In genomic region chr4:89197920-89198319, GRCh38 we compare ENCODE assay signal across 21 cellular contexts.
"Had no signal": no experiment of that assay in that cellular context is flagged by ENCODE, and none has a peak within 500 bp of the region (broad histone marks: within the 10 kb centered on the region; RNA-seq: fewer than 3 reads in every experiment).

No MANE protein-coding gene starts in this region.

- H3K4me2 ChIP-seq: hepatocyte had no signal

- DNase-seq: cerebellar nuclear complex; erythroblast; foreskin melanocyte; head of caudate nucleus; left colon; mucosa of descending colon; naive thymus-derived CD8-positive, alpha-beta T cell; occipital lobe; pancreas; psoas muscle; retina; sigmoid colon; stimulated activated CD4-positive, alpha-beta T cell treated with anti-CD3 and anti-CD28 coated beads, Interleukin-2, amount 100 ng/mL, for 24 hours; stimulated activated CD4-positive, alpha-beta T cell treated with anti-CD3 and anti-CD28 coated beads, Interleukin-4, amount 100 ng/mL, for 4 hours; stimulated activated naive B cell treated with anti-CD40 and anti-IgM and Interleukin-4, amounts not matched to agents 10 μg/mL and 1 μg/mL and 100 μg/mL, for 72 hours; stimulated activated naive CD8-positive, alpha-beta T cell treated with anti-CD3 and anti-CD28 coated beads, Interleukin-15, amount 100 ng/mL, for 72 hours; trophoblast cell had no signal

- H3K79me2 ChIP-seq: hepatocyte had no signal

- H3K9me3 Mint-ChIP-seq: naive thymus-derived CD8-positive, alpha-beta T cell; neural crest cell; stimulated activated naive B cell treated with anti-CD40 and anti-IgM and Interleukin-4, amounts not matched to agents 10 μg/mL and 1 μg/mL and 100 μg/mL, for 72 hours; stimulated activated naive CD8-positive, alpha-beta T cell treated with anti-CD3 and anti-CD28 coated beads, Interleukin-15, amount 100 ng/mL, for 72 hours had no signal

- H3K36me3 ChIP-seq: pancreas, sigmoid colon had no signal

- H3K9me3 ChIP-seq: mucosa of descending colon, pancreas, psoas muscle, sigmoid colon had no signal

- H3K27ac Mint-ChIP-seq: dendritic cell treated with granulocyte-macrophage colony-stimulating factor and Interleukin-4, amounts not matched to agents 40 ng/mL and 50 ng/mL, for 4 days; naive thymus-derived CD8-positive, alpha-beta T cell; stimulated activated naive B cell treated with anti-CD40 and anti-IgM and Interleukin-4, amounts not matched to agents 10 μg/mL and 1 μg/mL and 100 μg/mL, for 72 hours had no signal

- H2AFZ ChIP-seq: hepatocyte had no signal

- H3K4me3 ChIP-seq: hepatocyte, mucosa of descending colon, pancreas, psoas muscle, sigmoid colon, skin epidermis had no signal

- H3K27ac ChIP-seq: hepatocyte, psoas muscle, sigmoid colon, skin epidermis had no signal

- H3K4me3 Mint-ChIP-seq: dendritic cell treated with granulocyte-macrophage colony-stimulating factor and Interleukin-4, amounts not matched to agents 40 ng/mL and 50 ng/mL, for 4 days; naive thymus-derived CD8-positive, alpha-beta T cell; neural crest cell; stimulated activated naive B cell treated with anti-CD40 and anti-IgM and Interleukin-4, amounts not matched to agents 10 μg/mL and 1 μg/mL and 100 μg/mL, for 72 hours; stimulated activated naive CD8-positive, alpha-beta T cell treated with anti-CD3 and anti-CD28 coated beads, Interleukin-15, amount 100 ng/mL, for 72 hours had no signal

- H3K27me3 ChIP-seq: hepatocyte, pancreas, sigmoid colon had no signal

- H3K36me3 Mint-ChIP-seq: stimulated activated naive B cell treated with anti-CD40 and anti-IgM and Interleukin-4, amounts not matched to agents 10 μg/mL and 1 μg/mL and 100 μg/mL, for 72 hours had no signal

- H3K4me1 Mint-ChIP-seq: naive thymus-derived CD8-positive, alpha-beta T cell; neural crest cell; stimulated activated naive B cell treated with anti-CD40 and anti-IgM and Interleukin-4, amounts not matched to agents 10 μg/mL and 1 μg/mL and 100 μg/mL, for 72 hours; stimulated activated naive CD8-positive, alpha-beta T cell treated with anti-CD3 and anti-CD28 coated beads, Interleukin-15, amount 100 ng/mL, for 72 hours had no signal

- H3K27me3 Mint-ChIP-seq: dendritic cell treated with granulocyte-macrophage colony-stimulating factor and Interleukin-4, amounts not matched to agents 40 ng/mL and 50 ng/mL, for 4 days; stimulated activated naive B cell treated with anti-CD40 and anti-IgM and Interleukin-4, amounts not matched to agents 10 μg/mL and 1 μg/mL and 100 μg/mL, for 72 hours had no signal

- H3K4me1 ChIP-seq: psoas muscle, sigmoid colon had no signal
